ENCODE assay signal across 7 cellular contexts in genomic region chr11:64767344-64768299, GRCh38. TPM values are rescaled to one million over a fixed set of nuclear protein-coding genes. Genes with fewer than 3 reads are reported as not detected.
DNase-seq lines count a peak whose midpoint lies in the region; ATAC-seq and TF ChIP-seq lines count a peak whose summit lies in the region.

No MANE protein-coding gene starts in this region.

- H3K4me1 ChIP-seq in muscle layer of colon (ENCODE audit: insufficient read depth, low read length), result peaks cover 47% of the 10 kb centered on the region

- peak; percentile 66 for TF ChIP-seq CTCF in GM10248 (IDR thresholded peaks at IDR 0.05; ENCODE audit: control extremely low read depth, extremely low read depth, low read depth, missing control alignments)
- peak; percentile 90 for TF ChIP-seq CTCF in NB4 (IDR thresholded peaks at IDR 0.05; ENCODE audit: low read depth, low read length)

- no peak overlapping the region for H3K9ac ChIP-seq in muscle layer of colon (ENCODE audit: low read length)

- H3K4me1 Mint-ChIP-seq in activated CD4-positive, alpha-beta T cell treated with anti-CD3 and anti-CD28 coated beads, Interleukin-2, amount 10 ng/mL, durations not matched to agents 7 days and 5 days, result peaks cover 87% of the 10 kb centered on the region
- H3K4me1 Mint-ChIP-seq in stimulated activated memory B cell treated with anti-CD40 and anti-IgM and Interleukin-4, amounts not matched to agents 10 μg/mL and 1 μg/mL and 100 μg/mL, for 72 hours, result peaks cover 95% of the 10 kb centered on the region

- no peaks in the 10 kb centered on the region for H3K27me3 ChIP-seq in muscle layer of colon (ENCODE audit: control insufficient read depth in 1 of 2, insufficient read depth in 2 of 2, low read length in 2 of 2)

- CTCF ChIA-PET in GM10248 (lab: Yijun Ruan, JAX), result interaction anchor here (0.7 to 1.9 kb wide), 11 partner anchors 8 to 105 kb away, joined by 3 to 9 read pairs (median 3); partner anchors contain the start of genes MAP4K2, PYGM, RASGRP2 and SF1
- CTCF ChIA-PET in activated CD4-positive, alpha-beta T cell treated with anti-CD3 and anti-CD28 coated beads, Interleukin-2, amount 10 ng/mL, durations not matched to agents 7 days and 5 days (lab: Charles Lee), result interaction anchor here (1.0 to 1.3 kb wide), 4 partner anchors 8 to 229 kb away, joined by 3 to 5 read pairs (median 4); partner anchors contain the start of genes BATF2, PYGM and SF1

- DNase-seq in GM10248 (ENCODE audit: extremely low spot score) (peak; percentile 50), NB4 (ENCODE audit: low read depth) (peak; percentile 83), ecto neural progenitor cell (ENCODE audit: low spot score) (peak; percentile 86)
- peak; percentile 91 for DNase-seq in activated CD4-positive, alpha-beta T cell treated with anti-CD3 and anti-CD28 coated beads, Interleukin-2, amount 10 ng/mL, durations not matched to agents 7 days and 5 days

- H3K4me3 ChIP-seq in NB4 (ENCODE audit: low read depth, low read length) (no peak overlapping the region), muscle layer of colon (ENCODE audit: low read depth in 1 of 2, low read length in 2 of 2) (no peak overlapping the region)

- H3K27me3 Mint-ChIP-seq in activated CD4-positive, alpha-beta T cell treated with anti-CD3 and anti-CD28 coated beads, Interleukin-2, amount 10 ng/mL, durations not matched to agents 7 days and 5 days, result no peaks in the 10 kb centered on the region
- H3K27me3 Mint-ChIP-seq in stimulated activated memory B cell treated with anti-CD40 and anti-IgM and Interleukin-4, amounts not matched to agents 10 μg/mL and 1 μg/mL and 100 μg/mL, for 72 hours, result no peaks in the 10 kb centered on the region

- no peak overlapping the region for H3K4me3 Mint-ChIP-seq in activated CD4-positive, alpha-beta T cell treated with anti-CD3 and anti-CD28 coated beads, Interleukin-2, amount 10 ng/mL, durations not matched to agents 7 days and 5 days
- H3K4me3 Mint-ChIP-seq in stimulated activated memory B cell treated with anti-CD40 and anti-IgM and Interleukin-4, amounts not matched to agents 10 μg/mL and 1 μg/mL and 100 μg/mL, for 72 hours, result no peak overlapping the region

- TF ChIP-seq POLR2A in NB4 (IDR thresholded peaks at IDR 0.05; ENCODE audit: extremely low read depth, insufficient read length), result peak; percentile 19

- H3K9me3 ChIP-seq in muscle layer of colon (ENCODE audit: low read length), result no peaks in the 10 kb centered on the region

- ATAC-seq in stimulated activated memory B cell treated with anti-CD40 and anti-IgM and Interleukin-4, amounts not matched to agents 10 μg/mL and 1 μg/mL and 100 μg/mL, for 72 hours, result no peak
- no peak for ATAC-seq in HG03342 (IDR thresholded peaks at IDR 0.05; ENCODE audit: unreplicated experiment)

- peak overlapping the region; percentile 7 for H3K27ac ChIP-seq in muscle layer of colon (ENCODE audit: low read depth, low read length)

- H3K27ac Mint-ChIP-seq in activated CD4-positive, alpha-beta T cell treated with anti-CD3 and anti-CD28 coated beads, Interleukin-2, amount 10 ng/mL, durations not matched to agents 7 days and 5 days, result peak overlapping the region; percentile 91
- H3K27ac Mint-ChIP-seq in stimulated activated memory B cell treated with anti-CD40 and anti-IgM and Interleukin-4, amounts not matched to agents 10 μg/mL and 1 μg/mL and 100 μg/mL, for 72 hours, result peak overlapping the region; percentile 69

- no peaks in the 10 kb centered on the region for H3K9me3 Mint-ChIP-seq in activated CD4-positive, alpha-beta T cell treated with anti-CD3 and anti-CD28 coated beads, Interleukin-2, amount 10 ng/mL, durations not matched to agents 7 days and 5 days
- no peaks in the 10 kb centered on the region for H3K9me3 Mint-ChIP-seq in stimulated activated memory B cell treated with anti-CD40 and anti-IgM and Interleukin-4, amounts not matched to agents 10 μg/mL and 1 μg/mL and 100 μg/mL, for 72 hours

- POLR2A ChIA-PET in GM10248 (lab: Yijun Ruan, JAX), result interaction anchor here (1.2 kb wide), 1 partner anchor 11 kb away, joined by 3 read pairs; no protein-coding TSS in a partner anchor
- POLR2A ChIA-PET in activated CD4-positive, alpha-beta T cell treated with anti-CD3 and anti-CD28 coated beads, Interleukin-2, amount 10 ng/mL, durations not matched to agents 7 days and 5 days (lab: Charles Lee), result no interaction called here

- H3K36me3 ChIP-seq in muscle layer of colon (ENCODE audit: insufficient read depth, low read length), result peaks cover 91% of the 10 kb centered on the region

- H3K36me3 Mint-ChIP-seq in activated CD4-positive, alpha-beta T cell treated with anti-CD3 and anti-CD28 coated beads, Interleukin-2, amount 10 ng/mL, durations not matched to agents 7 days and 5 days (ENCODE audit: low read depth), result peaks cover 92% of the 10 kb centered on the region
- H3K36me3 Mint-ChIP-seq in stimulated activated memory B cell treated with anti-CD40 and anti-IgM and Interleukin-4, amounts not matched to agents 10 μg/mL and 1 μg/mL and 100 μg/mL, for 72 hours, result peaks cover 84% of the 10 kb centered on the region

RNA-seq across cellular contexts. Expression of gene PYGM, which starts 7.8 kb away (rescaled TPM):
- total RNA-seq in activated CD4-positive, alpha-beta T cell treated with anti-CD3 and anti-CD28 coated beads, Interleukin-2, amount 10 ng/mL, durations not matched to agents 7 days and 5 days, result 1 to 10 TPM; 3.9 to 4.3 TPM

RNA-seq across cellular contexts. Expression of gene SF1, which starts 10.7 kb away (rescaled TPM):
- total RNA-seq in activated CD4-positive, alpha-beta T cell treated with anti-CD3 and anti-CD28 coated beads, Interleukin-2, amount 10 ng/mL, durations not matched to agents 7 days and 5 days, result 100 to 1,000 TPM; 435 to 456 TPM

RNA-seq across cellular contexts. Expression of gene RASGRP2, which starts 23.7 kb away (rescaled TPM):
- 100 to 1,000 TPM; 293 to 300 TPM for total RNA-seq in activated CD4-positive, alpha-beta T cell treated with anti-CD3 and anti-CD28 coated beads, Interleukin-2, amount 10 ng/mL, durations not matched to agents 7 days and 5 days

RNA-seq across cellular contexts. Expression of gene MAP4K2, which starts 35.4 kb away (rescaled TPM):
- total RNA-seq in activated CD4-positive, alpha-beta T cell treated with anti-CD3 and anti-CD28 coated beads, Interleukin-2, amount 10 ng/mL, durations not matched to agents 7 days and 5 days, result 10 to 100 TPM; 86.6 to 91.2 TPM

RNA-seq across cellular contexts. Expression of gene MEN1, which starts 42.7 kb away (rescaled TPM):
- total RNA-seq in activated CD4-positive, alpha-beta T cell treated with anti-CD3 and anti-CD28 coated beads, Interleukin-2, amount 10 ng/mL, durations not matched to agents 7 days and 5 days, result 10 to 100 TPM; 35.1 to 38.7 TPM
